8 cellular contexts compared by ENCODE assay signal in genomic region chr7:34748244-34749039, GRCh38.
DNase-seq lines count a peak whose midpoint lies in the region; ATAC-seq and TF ChIP-seq lines count a peak whose summit lies in the region.

No MANE protein-coding gene starts in this region.

- H3K4me3 ChIP-seq in lung: no peak overlapping the region

- no peaks in the 10 kb centered on the region for H3K27me3 ChIP-seq in lung (ENCODE audit: control insufficient read depth, insufficient read depth)

- DNase-seq in DMS79 treated with DMSO at 0.1 percent for 48 hours (lab: John Stamatoyannopoulos, UW) (peak; percentile 83), NCI-H1105 treated with DMSO at 0.1 percent for 48 hours (lab: John Stamatoyannopoulos, UW) (peak; percentile 96), T47D (ENCODE audit: low read depth in 1 of 2, low spot score in 1 of 2) (peak; percentile 67 to 99), lung (ENCODE audit: low spot score) (peak; percentile 90), NCI-H2227 treated with DMSO at 0.1 percent for 48 hours (lab: John Stamatoyannopoulos, UW) (no peak), activated gamma-delta T cell treated with Interleukin-2 at 50 U/mL for 16 hours (no peak)
- no peak for DNase-seq in activated T-helper 1 cell treated with anti-CD3 and anti-CD28 coated beads, Interleukin-12 subunit alpha, Interleukin-12 subunit beta, Interleukin-2, Interleukin-4 antibody, amounts not matched to agents 30 ng/mL and 10 ng/mL and 1 ng/mL, durations not matched to agents 14 hours and 24 hours and 36 hours (ENCODE audit: low spot score)

- H3K4me1 Mint-ChIP-seq in activated T-helper 1 cell treated with anti-CD3 and anti-CD28 coated beads, Interleukin-12 subunit alpha, Interleukin-12 subunit beta, Interleukin-2, Interleukin-4 antibody, amounts not matched to agents 30 ng/mL and 10 ng/mL and 1 ng/mL, durations not matched to agents 14 hours and 24 hours and 36 hours (ENCODE audit: low read depth): no peaks in the 10 kb centered on the region

- H3K27ac Mint-ChIP-seq in activated T-helper 1 cell treated with anti-CD3 and anti-CD28 coated beads, Interleukin-12 subunit alpha, Interleukin-12 subunit beta, Interleukin-2, Interleukin-4 antibody, amounts not matched to agents 30 ng/mL and 10 ng/mL and 1 ng/mL, durations not matched to agents 14 hours and 24 hours and 36 hours: no peak overlapping the region

- no peak overlapping the region for H3K4me3 Mint-ChIP-seq in activated T-helper 1 cell treated with anti-CD3 and anti-CD28 coated beads, Interleukin-12 subunit alpha, Interleukin-12 subunit beta, Interleukin-2, Interleukin-4 antibody, amounts not matched to agents 30 ng/mL and 10 ng/mL and 1 ng/mL, durations not matched to agents 14 hours and 24 hours and 36 hours

- no peaks in the 10 kb centered on the region for H3K9me3 ChIP-seq in lung (ENCODE audit: control insufficient read depth in 2 of 2, insufficient read depth in 1 of 2, low read length in 1 of 2)

- in situ Hi-C loops in T47D (cut with HindIII; ENCODE audit: low pct_unique_long_range_greater_than_20kb, low sequenced_read_pairs): no loop called here

- no peak for TF ChIP-seq CTCF in lung (IDR thresholded peaks at IDR 0.05; ENCODE audit: control extremely low read depth, extremely low read depth)

- H3K36me3 ChIP-seq in lung (ENCODE audit: control insufficient read depth in 2 of 2, insufficient read depth in 2 of 2, low read length in 2 of 2): no peaks in the 10 kb centered on the region

- H3K27me3 Mint-ChIP-seq in activated T-helper 1 cell treated with anti-CD3 and anti-CD28 coated beads, Interleukin-12 subunit alpha, Interleukin-12 subunit beta, Interleukin-2, Interleukin-4 antibody, amounts not matched to agents 30 ng/mL and 10 ng/mL and 1 ng/mL, durations not matched to agents 14 hours and 24 hours and 36 hours (ENCODE audit: insufficient read depth): no peaks in the 10 kb centered on the region

- no peaks in the 10 kb centered on the region for H3K9me3 Mint-ChIP-seq in activated T-helper 1 cell treated with anti-CD3 and anti-CD28 coated beads, Interleukin-12 subunit alpha, Interleukin-12 subunit beta, Interleukin-2, Interleukin-4 antibody, amounts not matched to agents 30 ng/mL and 10 ng/mL and 1 ng/mL, durations not matched to agents 14 hours and 24 hours and 36 hours

- peak overlapping the region; percentile 74 to 77 for H3K27ac ChIP-seq in lung (ENCODE audit: low read depth in 1 of 2, low read length in 1 of 2)

- ATAC-seq in lung (ENCODE audit: insufficient read depth, low FRiP score) (peak; percentile 90), GM18873 (IDR thresholded peaks at IDR 0.05; ENCODE audit: low FRiP score, unreplicated experiment) (no peak)

- no peaks in the 10 kb centered on the region for H3K36me3 Mint-ChIP-seq in activated T-helper 1 cell treated with anti-CD3 and anti-CD28 coated beads, Interleukin-12 subunit alpha, Interleukin-12 subunit beta, Interleukin-2, Interleukin-4 antibody, amounts not matched to agents 30 ng/mL and 10 ng/mL and 1 ng/mL, durations not matched to agents 14 hours and 24 hours and 36 hours (ENCODE audit: low read depth)

- intact Hi-C loops in activated T-helper 1 cell treated with anti-CD3 and anti-CD28 coated beads, Interleukin-12 subunit alpha, Interleukin-12 subunit beta, Interleukin-2, Interleukin-4 antibody, amounts not matched to agents 30 ng/mL and 10 ng/mL and 1 ng/mL, durations not matched to agents 14 hours and 24 hours and 36 hours (cut with micrococcal nuclease): no loop called here

- 32 to 58% methylated on average over 7 of the region's 7 CpGs for WGBS in lung, 2 donors

- peaks cover 2 to 4% of the 10 kb centered on the region in 2 donors for H3K4me1 ChIP-seq in lung (ENCODE audit: control insufficient read depth in 2 of 2, insufficient read depth in 2 of 2, low read length in 2 of 2)

Comparison
In these comparisons a context has a peak if more than half of its experiments do, and no peak if none do; other contexts are left out.
1. DNase-seq: peak in DMS79 treated with DMSO at 0.1 percent for 48 hours (single experiment), NCI-H1105 treated with DMSO at 0.1 percent for 48 hours (single experiment), T47D (2 of 2) and lung (single experiment); none in NCI-H2227 treated with DMSO at 0.1 percent for 48 hours (single experiment), activated gamma-delta T cell treated with Interleukin-2 at 50 U/mL for 16 hours (single experiment) and activated T-helper 1 cell treated with anti-CD3 and anti-CD28 coated beads, Interleukin-12 subunit alpha, Interleukin-12 subunit beta, Interleukin-2, Interleukin-4 antibody, amounts not matched to agents 30 ng/mL and 10 ng/mL and 1 ng/mL, durations not matched to agents 14 hours and 24 hours and 36 hours (single experiment).